ENCODE assay signal across 1 cellular context in genomic region chr2:31268344-31268743, GRCh38.
TF ChIP-seq lines count a peak whose summit lies in the region.

No MANE protein-coding gene starts in this region.

TF ChIP-seq in GM23338, 12 proteins besides CTCF, POLR2A, EP300 and RAD21:
- TF ChIP-seq NANOG (IDR thresholded peaks at IDR 0.05; ENCODE audit: borderline replicate concordance): no peak
- TF ChIP-seq CREB1 (CRISPR knock-in tag; IDR thresholded peaks at IDR 0.05; ENCODE audit: low read depth): no peak
- TF ChIP-seq ZNF114 (CRISPR knock-in tag; IDR thresholded peaks at IDR 0.05): no peak
- no peak for TF ChIP-seq POLR2AphosphoS5 (IDR thresholded peaks at IDR 0.05; ENCODE audit: low read depth)
- TF ChIP-seq EZH2 (IDR thresholded peaks at IDR 0.05; ENCODE audit: low read depth, unreplicated experiment): no peak
- TF ChIP-seq, protein P1, sequence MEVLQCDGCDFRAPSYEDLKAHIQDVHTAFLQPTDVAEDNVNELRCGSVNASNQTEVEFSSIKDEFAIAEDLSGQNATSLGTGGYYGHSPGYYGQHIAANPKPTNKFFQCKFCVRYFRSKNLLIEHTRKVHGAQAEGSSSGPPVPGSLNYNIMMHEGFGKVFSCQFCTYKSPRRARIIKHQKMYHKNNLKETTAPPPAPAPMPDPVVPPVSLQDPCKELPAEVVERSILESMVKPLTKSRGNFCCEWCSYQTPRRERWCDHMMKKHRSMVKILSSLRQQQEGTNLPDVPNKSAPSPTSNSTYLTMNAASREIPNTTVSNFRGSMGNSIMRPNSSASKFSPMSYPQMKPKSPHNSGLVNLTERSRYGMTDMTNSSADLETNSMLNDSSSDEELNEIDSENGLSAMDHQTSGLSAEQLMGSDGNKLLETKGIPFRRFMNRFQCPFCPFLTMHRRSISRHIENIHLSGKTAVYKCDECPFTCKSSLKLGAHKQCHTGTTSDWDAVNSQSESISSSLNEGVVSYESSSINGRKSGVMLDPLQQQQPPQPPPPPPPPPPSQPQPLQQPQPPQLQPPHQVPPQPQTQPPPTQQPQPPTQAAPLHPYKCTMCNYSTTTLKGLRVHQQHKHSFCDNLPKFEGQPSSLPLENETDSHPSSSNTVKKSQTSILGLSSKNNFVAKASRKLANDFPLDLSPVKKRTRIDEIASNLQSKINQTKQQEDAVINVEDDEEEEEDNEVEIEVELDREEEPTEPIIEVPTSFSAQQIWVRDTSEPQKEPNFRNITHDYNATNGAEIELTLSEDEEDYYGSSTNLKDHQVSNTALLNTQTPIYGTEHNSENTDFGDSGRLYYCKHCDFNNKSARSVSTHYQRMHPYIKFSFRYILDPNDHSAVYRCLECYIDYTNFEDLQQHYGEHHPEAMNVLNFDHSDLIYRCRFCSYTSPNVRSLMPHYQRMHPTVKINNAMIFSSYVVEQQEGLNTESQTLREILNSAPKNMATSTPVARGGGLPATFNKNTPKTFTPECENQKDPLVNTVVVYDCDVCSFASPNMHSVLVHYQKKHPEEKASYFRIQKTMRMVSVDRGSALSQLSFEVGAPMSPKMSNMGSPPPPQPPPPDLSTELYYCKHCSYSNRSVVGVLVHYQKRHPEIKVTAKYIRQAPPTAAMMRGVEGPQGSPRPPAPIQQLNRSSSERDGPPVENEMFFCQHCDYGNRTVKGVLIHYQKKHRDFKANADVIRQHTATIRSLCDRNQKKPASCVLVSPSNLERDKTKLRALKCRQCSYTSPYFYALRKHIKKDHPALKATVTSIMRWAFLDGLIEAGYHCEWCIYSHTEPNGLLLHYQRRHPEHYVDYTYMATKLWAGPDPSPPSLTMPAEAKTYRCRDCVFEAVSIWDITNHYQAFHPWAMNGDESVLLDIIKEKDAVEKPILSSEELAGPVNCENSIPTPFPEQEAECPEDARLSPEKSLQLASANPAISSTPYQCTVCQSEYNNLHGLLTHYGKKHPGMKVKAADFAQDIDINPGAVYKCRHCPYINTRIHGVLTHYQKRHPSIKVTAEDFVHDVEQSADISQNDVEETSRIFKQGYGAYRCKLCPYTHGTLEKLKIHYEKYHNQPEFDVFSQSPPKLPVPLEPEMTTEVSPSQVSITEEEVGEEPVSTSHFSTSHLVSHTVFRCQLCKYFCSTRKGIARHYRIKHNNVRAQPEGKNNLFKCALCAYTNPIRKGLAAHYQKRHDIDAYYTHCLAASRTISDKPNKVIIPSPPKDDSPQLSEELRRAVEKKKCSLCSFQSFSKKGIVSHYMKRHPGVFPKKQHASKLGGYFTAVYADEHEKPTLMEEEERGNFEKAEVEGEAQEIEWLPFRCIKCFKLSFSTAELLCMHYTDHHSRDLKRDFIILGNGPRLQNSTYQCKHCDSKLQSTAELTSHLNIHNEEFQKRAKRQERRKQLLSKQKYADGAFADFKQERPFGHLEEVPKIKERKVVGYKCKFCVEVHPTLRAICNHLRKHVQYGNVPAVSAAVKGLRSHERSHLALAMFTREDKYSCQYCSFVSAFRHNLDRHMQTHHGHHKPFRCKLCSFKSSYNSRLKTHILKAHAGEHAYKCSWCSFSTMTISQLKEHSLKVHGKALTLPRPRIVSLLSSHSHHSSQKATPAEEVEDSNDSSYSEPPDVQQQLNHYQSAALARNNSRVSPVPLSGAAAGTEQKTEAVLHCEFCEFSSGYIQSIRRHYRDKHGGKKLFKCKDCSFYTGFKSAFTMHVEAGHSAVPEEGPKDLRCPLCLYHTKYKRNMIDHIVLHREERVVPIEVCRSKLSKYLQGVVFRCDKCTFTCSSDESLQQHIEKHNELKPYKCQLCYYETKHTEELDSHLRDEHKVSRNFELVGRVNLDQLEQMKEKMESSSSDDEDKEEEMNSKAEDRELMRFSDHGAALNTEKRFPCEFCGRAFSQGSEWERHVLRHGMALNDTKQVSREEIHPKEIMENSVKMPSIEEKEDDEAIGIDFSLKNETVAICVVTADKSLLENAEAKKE (CRISPR knock-in tag; IDR thresholded peaks at IDR 0.05): no peak
- no peak for TF ChIP-seq STAT1 (IDR thresholded peaks at IDR 0.05; ENCODE audit: unreplicated experiment)
TF ChIP-seq in GM23338: peak in this region for 0.
